ENCODE assay signal across 8 cellular contexts in the genomic region with DNA sequence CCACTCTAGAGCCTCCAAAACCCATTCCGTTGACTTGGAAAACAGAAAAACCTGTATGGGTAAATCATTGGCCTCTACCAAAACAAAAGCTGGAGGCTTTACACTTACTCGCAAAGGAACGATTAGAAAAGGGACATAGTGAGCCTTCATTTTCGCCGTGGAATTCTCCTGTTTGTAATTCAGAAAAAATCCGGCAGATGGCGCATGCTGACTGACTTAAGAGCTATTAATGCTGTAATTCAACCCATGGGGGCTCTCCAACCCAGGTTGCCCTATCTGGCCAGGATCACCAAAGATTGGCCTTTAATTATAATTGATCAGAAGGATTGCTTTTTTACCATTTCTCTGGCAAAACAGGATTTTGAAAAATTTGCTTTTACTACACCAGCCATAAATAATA.
DNase-seq lines count a peak whose midpoint lies in the region; ATAC-seq and TF ChIP-seq lines count a peak whose summit lies in the region.

No MANE protein-coding gene starts in this region.

- H3K4me1 Mint-ChIP-seq in CD4-positive, alpha-beta memory T cell, result peaks cover 8 to 11% (median 10%) of the 10 kb centered on the region in 4 donors
- peaks cover 9% of the 10 kb centered on the region; the same call in 1 of the 2 replicates for H3K4me1 Mint-ChIP-seq in HFFc6 (ENCODE audit: low read depth)

- ATAC-seq in GM21367 (IDR thresholded peaks at IDR 0.05; ENCODE audit: unreplicated experiment) (no peak), HG02588 (IDR thresholded peaks at IDR 0.05; ENCODE audit: unreplicated experiment) (no peak)

- CTCF ChIA-PET in CD4-positive, alpha-beta memory T cell (lab: Charles Lee; ENCODE audit: partially characterized antibody), result interaction anchor here (0.7 to 4.5 kb wide), 7 partner anchors 15 to 497 kb away, joined by 3 to 31 read pairs (median 3); partner anchors contain the start of genes ATP5ME and MYL5

- no peaks in the 10 kb centered on the region for H3K36me3 ChIP-seq in CD4-positive, alpha-beta memory T cell (ENCODE audit: insufficient read depth, low read length)

- no peaks in the 10 kb centered on the region for H3K27me3 ChIP-seq in CD4-positive, alpha-beta memory T cell (ENCODE audit: insufficient read depth, low read length)

- H3K27me3 Mint-ChIP-seq in CD4-positive, alpha-beta memory T cell, result no peaks in the 10 kb centered on the region
- no peaks in the 10 kb centered on the region; the same call in 1 of the 2 replicates for H3K27me3 Mint-ChIP-seq in HFFc6 (ENCODE audit: insufficient read depth)

- H3K4me3 Mint-ChIP-seq in CD4-positive, alpha-beta memory T cell, result no peak overlapping the region
- H3K4me3 Mint-ChIP-seq in HFFc6, result no peak overlapping the region

- H3K9me3 ChIP-seq in CD4-positive, alpha-beta memory T cell (ENCODE audit: control insufficient read depth in 1 of 2, low read length in 2 of 2), result no peaks in the 10 kb centered on the region

- POLR2A ChIA-PET in CD4-positive, alpha-beta memory T cell (lab: Charles Lee; ENCODE audit: partially characterized antibody), result interaction anchor here (1.5 kb wide), 1 partner anchor 430 kb away, joined by 8 read pairs; the partner anchor contains the start of genes ATP5ME and MYL5

- no peak overlapping the region for H3K27ac Mint-ChIP-seq in CD4-positive, alpha-beta memory T cell
- H3K27ac Mint-ChIP-seq in HFFc6, result no peak overlapping the region

- no peak overlapping the region for H3K4me3 ChIP-seq in CD4-positive, alpha-beta memory T cell (ENCODE audit: low read length in 2 of 2)
- H3K4me3 ChIP-seq in astrocyte of the cerebellum (ENCODE audit: low read depth, low read length), result no peak overlapping the region

- TF ChIP-seq CTCF in HFFc6 (IDR thresholded peaks at IDR 0.05) (peak; percentile 88), astrocyte of the cerebellum (IDR thresholded peaks at IDR 0.05; ENCODE audit: low read depth, low read length, missing control alignments) (peak; percentile 21)

- H3K36me3 Mint-ChIP-seq in CD4-positive, alpha-beta memory T cell, result peaks cover 0 to 2% of the 10 kb centered on the region in 2 donors
- peaks cover 6% of the 10 kb centered on the region; the same call in 1 of the 2 replicates for H3K36me3 Mint-ChIP-seq in HFFc6 (ENCODE audit: low read depth)

- peaks cover 0 to 30% (median 21%) of the 10 kb centered on the region in 8 donors for H3K9me3 Mint-ChIP-seq in CD4-positive, alpha-beta memory T cell
- peaks cover 30% of the 10 kb centered on the region for H3K9me3 Mint-ChIP-seq in HFFc6

- peaks cover 6% of the 10 kb centered on the region for H3K4me1 ChIP-seq in CD4-positive, alpha-beta memory T cell (ENCODE audit: insufficient read depth, low read length)

- DNase-seq in CD4-positive, alpha-beta memory T cell, result peak; percentile 41 to 60 (median 55)
- peak; percentile 22 for DNase-seq in HFFc6
- DNase-seq in SKM-1 treated with dmso at 0.1 percent for 144 hours (lab: John Stamatoyannopoulos, UW; ENCODE audit: unreplicated experiment), result peak; percentile 47
- DNase-seq in astrocyte of the cerebellum (ENCODE audit: low read depth), result no peak
- peak; percentile 33 for DNase-seq in left kidney (ENCODE audit: low read depth, low spot score)
- DNase-seq in stimulated activated CD8-positive, alpha-beta memory T cell treated with anti-CD3 and anti-CD28 coated beads, Interleukin-4, amount 100 ng/mL, for 48 hours, result peak; percentile 69

- in situ Hi-C loops in astrocyte of the cerebellum (cut with HindIII; ENCODE audit: low sequenced_read_pairs), result no loop called here

- no peak overlapping the region for H3K27ac ChIP-seq in CD4-positive, alpha-beta memory T cell (ENCODE audit: low read depth, low read length)

- intact Hi-C loops in CD4-positive, alpha-beta memory T cell (cut with micrococcal nuclease), result loop anchor here (1.0 to 10.0 kb wide), 8 partner anchors 230 to 1020 kb away; partner anchors contain the start of genes ATP5ME, GAK, MYL5 and PIGG
